Comparison of ENCODE assay signal across 3 cellular contexts in the genomic region with DNA sequence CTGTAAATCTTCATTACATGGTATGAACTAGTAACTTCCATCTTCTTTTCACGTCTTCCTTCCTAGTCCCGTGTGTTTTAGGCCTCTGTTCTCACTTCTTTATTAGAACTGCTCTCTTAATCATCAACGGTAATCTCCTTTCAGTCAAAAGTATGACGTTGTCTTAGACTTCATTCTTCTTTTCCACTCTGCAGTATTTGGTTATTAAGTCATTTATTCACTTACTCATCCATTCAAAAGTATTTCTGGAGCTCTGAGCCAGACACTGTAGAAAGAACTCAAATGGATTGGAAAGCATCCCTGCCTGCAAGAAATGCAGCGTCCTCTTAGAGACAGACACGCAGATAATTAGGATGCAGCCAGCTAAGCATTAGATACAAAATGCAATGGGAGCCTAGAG.
TF ChIP-seq lines count a peak whose summit lies in the region.

No MANE protein-coding gene starts in this region.

TF ChIP-seq in IMR-90, 13 proteins besides CTCF, POLR2A, EP300 and RAD21:
- TF ChIP-seq SMC3 (IDR thresholded peaks at IDR 0.05; ENCODE audit: low read depth, low read length) = no peak
- TF ChIP-seq CEBPB (IDR thresholded peaks at IDR 0.05; ENCODE audit: low read depth, low read length) = no peak
- no peak for TF ChIP-seq MAFK (IDR thresholded peaks at IDR 0.05; ENCODE audit: low read depth, low read length)

TF ChIP-seq in H1, 55 proteins besides CTCF, POLR2A, EP300 and RAD21:
- no peak for TF ChIP-seq KDM4A (IDR thresholded peaks at IDR 0.05; ENCODE audit: low read depth, low read length, severe bottlenecking)

TF ChIP-seq in HepG2, 621 proteins besides CTCF, POLR2A, EP300 and RAD21:
- TF ChIP-seq, protein P1, sequence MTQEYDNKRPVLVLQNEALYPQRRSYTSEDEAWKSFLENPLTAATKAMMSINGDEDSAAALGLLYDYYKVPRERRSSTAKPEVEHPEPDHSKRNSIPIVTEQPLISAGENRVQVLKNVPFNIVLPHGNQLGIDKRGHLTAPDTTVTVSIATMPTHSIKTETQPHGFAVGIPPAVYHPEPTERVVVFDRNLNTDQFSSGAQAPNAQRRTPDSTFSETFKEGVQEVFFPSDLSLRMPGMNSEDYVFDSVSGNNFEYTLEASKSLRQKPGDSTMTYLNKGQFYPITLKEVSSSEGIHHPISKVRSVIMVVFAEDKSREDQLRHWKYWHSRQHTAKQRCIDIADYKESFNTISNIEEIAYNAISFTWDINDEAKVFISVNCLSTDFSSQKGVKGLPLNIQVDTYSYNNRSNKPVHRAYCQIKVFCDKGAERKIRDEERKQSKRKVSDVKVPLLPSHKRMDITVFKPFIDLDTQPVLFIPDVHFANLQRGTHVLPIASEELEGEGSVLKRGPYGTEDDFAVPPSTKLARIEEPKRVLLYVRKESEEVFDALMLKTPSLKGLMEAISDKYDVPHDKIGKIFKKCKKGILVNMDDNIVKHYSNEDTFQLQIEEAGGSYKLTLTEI (CRISPR knock-in tag; conservative IDR thresholded peaks at IDR 0.05) = no peak
- TF ChIP-seq, protein P2, sequence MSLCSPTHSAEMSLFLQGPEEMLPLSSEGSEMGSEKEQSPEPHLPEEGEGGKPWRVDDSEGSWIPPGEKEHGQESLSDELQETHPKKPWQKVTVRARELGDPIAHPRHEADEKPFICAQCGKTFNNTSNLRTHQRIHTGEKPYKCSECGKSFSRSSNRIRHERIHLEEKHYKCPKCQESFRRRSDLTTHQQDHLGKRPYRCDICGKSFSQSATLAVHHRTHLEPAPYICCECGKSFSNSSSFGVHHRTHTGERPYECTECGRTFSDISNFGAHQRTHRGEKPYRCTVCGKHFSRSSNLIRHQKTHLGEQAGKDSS (CRISPR knock-in tag; IDR thresholded peaks at IDR 0.05; ENCODE audit: borderline replicate concordance, low read depth) = no peak
- TF ChIP-seq TARDBP (CRISPR knock-in tag; IDR thresholded peaks at IDR 0.05) = no peak
- no peak for TF ChIP-seq AHR (CRISPR knock-in tag; IDR thresholded peaks at IDR 0.05)
- TF ChIP-seq MTF1 (CRISPR knock-in tag; IDR thresholded peaks at IDR 0.05) = no peak
- TF ChIP-seq JUND (CRISPR knock-in tag; IDR thresholded peaks at IDR 0.05) = no peak
- TF ChIP-seq ZNF256 (CRISPR knock-in tag; conservative IDR thresholded peaks at IDR 0.05) = no peak
- TF ChIP-seq ZNF432 (CRISPR knock-in tag; IDR thresholded peaks at IDR 0.05; ENCODE audit: borderline replicate concordance) = no peak
- TF ChIP-seq ZSCAN12 (CRISPR knock-in tag; IDR thresholded peaks at IDR 0.05) = no peak
- no peak for TF ChIP-seq NR2C2 (CRISPR knock-in tag; IDR thresholded peaks at IDR 0.05; ENCODE audit: borderline replicate concordance)
- no peak for TF ChIP-seq SCMH1 (CRISPR knock-in tag; IDR thresholded peaks at IDR 0.05; ENCODE audit: borderline replicate concordance)
- no peak for TF ChIP-seq JUNB (CRISPR knock-in tag; IDR thresholded peaks at IDR 0.05; ENCODE audit: borderline replicate concordance)
- no peak for TF ChIP-seq ARNT (IDR thresholded peaks at IDR 0.05)
- TF ChIP-seq, protein P3, sequence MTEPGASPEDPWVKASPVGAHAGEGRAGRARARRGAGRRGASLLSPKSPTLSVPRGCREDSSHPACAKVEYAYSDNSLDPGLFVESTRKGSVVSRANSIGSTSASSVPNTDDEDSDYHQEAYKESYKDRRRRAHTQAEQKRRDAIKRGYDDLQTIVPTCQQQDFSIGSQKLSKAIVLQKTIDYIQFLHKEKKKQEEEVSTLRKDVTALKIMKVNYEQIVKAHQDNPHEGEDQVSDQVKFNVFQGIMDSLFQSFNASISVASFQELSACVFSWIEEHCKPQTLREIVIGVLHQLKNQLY (CRISPR knock-in tag; IDR thresholded peaks at IDR 0.05) = no peak
- TF ChIP-seq ZNF143 (CRISPR knock-in tag; IDR thresholded peaks at IDR 0.05) = no peak
- TF ChIP-seq POLR2AphosphoS2 (IDR thresholded peaks at IDR 0.05; ENCODE audit: low read depth, low read length) = no peak
- no peak for TF ChIP-seq TGIF2 (CRISPR knock-in tag; IDR thresholded peaks at IDR 0.05)
- TF ChIP-seq ZNF878 (CRISPR knock-in tag; IDR thresholded peaks at IDR 0.05) = no peak
- TF ChIP-seq, protein P4, sequence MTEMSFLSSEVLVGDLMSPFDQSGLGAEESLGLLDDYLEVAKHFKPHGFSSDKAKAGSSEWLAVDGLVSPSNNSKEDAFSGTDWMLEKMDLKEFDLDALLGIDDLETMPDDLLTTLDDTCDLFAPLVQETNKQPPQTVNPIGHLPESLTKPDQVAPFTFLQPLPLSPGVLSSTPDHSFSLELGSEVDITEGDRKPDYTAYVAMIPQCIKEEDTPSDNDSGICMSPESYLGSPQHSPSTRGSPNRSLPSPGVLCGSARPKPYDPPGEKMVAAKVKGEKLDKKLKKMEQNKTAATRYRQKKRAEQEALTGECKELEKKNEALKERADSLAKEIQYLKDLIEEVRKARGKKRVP (CRISPR knock-in tag; IDR thresholded peaks at IDR 0.05) = no peak
- TF ChIP-seq PPARG (CRISPR knock-in tag; conservative IDR thresholded peaks at IDR 0.05) = no peak
TF ChIP-seq in HepG2: peak in this region for 0.
